ENCODE assay signal across 23 cellular contexts in genomic region chr7:41470081-41470480, GRCh38.
"Had no signal": no experiment of that assay in that cellular context is flagged by ENCODE, and none has a peak within 500 bp of the region (broad histone marks: within the 10 kb centered on the region; RNA-seq: fewer than 3 reads in every experiment).

No MANE protein-coding gene starts in this region.

- FAIRE-seq: urothelium cell line had no signal

- H3K4me1 Mint-ChIP-seq: stimulated activated naive CD8-positive, alpha-beta T cell treated with anti-CD3 and anti-CD28 coated beads, Interleukin-15, amount 100 ng/mL, for 72 hours had no signal

- H3K27me3 ChIP-seq: hepatocyte, ovary, spleen, transverse colon, upper lobe of left lung had no signal

- H3K4me1 ChIP-seq: left ventricle myocardium inferior, spleen, transverse colon, upper lobe of left lung had no signal

- H3K4me3 Mint-ChIP-seq: naive thymus-derived CD4-positive, alpha-beta T cell; natural killer cell treated with Interleukin-12 subunit alpha and Interleukin-12 subunit beta and Interleukin-15 and Interleukin-18, amount 100 ng/mL, for 72 hours; stimulated activated memory B cell treated with anti-CD40 and anti-IgM and Interleukin-4, amounts not matched to agents 10 μg/mL and 1 μg/mL and 100 μg/mL, for 72 hours; stimulated activated naive CD8-positive, alpha-beta T cell treated with anti-CD3 and anti-CD28 coated beads, Interleukin-15, amount 100 ng/mL, for 72 hours had no signal

- H3K79me2 ChIP-seq: hepatocyte had no signal

- H2AFZ ChIP-seq: hepatocyte had no signal

- H3K4me3 ChIP-seq: hepatocyte, left ventricle myocardium inferior, lung, mucosa of descending colon, ovary, skin epidermis, spleen, transverse colon, upper lobe of left lung had no signal

- H3K9me3 ChIP-seq: left ventricle myocardium inferior, mucosa of descending colon, ovary, spleen, transverse colon, upper lobe of left lung had no signal

- ATAC-seq: mucosa of descending colon; naive thymus-derived CD4-positive, alpha-beta T cell; natural killer cell treated with Interleukin-12 subunit alpha and Interleukin-12 subunit beta and Interleukin-15 and Interleukin-18, amount 100 ng/mL, for 72 hours; right cardiac atrium; sciatic nerve; stimulated activated memory B cell treated with anti-CD40 and anti-IgM and Interleukin-4, amounts not matched to agents 10 μg/mL and 1 μg/mL and 100 μg/mL, for 72 hours; stimulated activated naive CD8-positive, alpha-beta T cell treated with anti-CD3 and anti-CD28 coated beads, Interleukin-15, amount 100 ng/mL, for 72 hours had no signal

- H3K27ac Mint-ChIP-seq: naive thymus-derived CD4-positive, alpha-beta T cell; natural killer cell treated with Interleukin-12 subunit alpha and Interleukin-12 subunit beta and Interleukin-15 and Interleukin-18, amount 100 ng/mL, for 72 hours; progenitor cell of endocrine pancreas; stimulated activated memory B cell treated with anti-CD40 and anti-IgM and Interleukin-4, amounts not matched to agents 10 μg/mL and 1 μg/mL and 100 μg/mL, for 72 hours; stimulated activated naive CD8-positive, alpha-beta T cell treated with anti-CD3 and anti-CD28 coated beads, Interleukin-15, amount 100 ng/mL, for 72 hours had no signal

- H3K9me3 Mint-ChIP-seq: stimulated activated memory B cell treated with anti-CD40 and anti-IgM and Interleukin-4, amounts not matched to agents 10 μg/mL and 1 μg/mL and 100 μg/mL, for 72 hours had no signal

- H3K27ac ChIP-seq: hepatocyte, left ventricle myocardium inferior, ovary, skin epidermis, spleen, transverse colon, upper lobe of left lung had no signal

- H3K36me3 Mint-ChIP-seq: naive thymus-derived CD4-positive, alpha-beta T cell; natural killer cell treated with Interleukin-12 subunit alpha and Interleukin-12 subunit beta and Interleukin-15 and Interleukin-18, amount 100 ng/mL, for 72 hours; stimulated activated memory B cell treated with anti-CD40 and anti-IgM and Interleukin-4, amounts not matched to agents 10 μg/mL and 1 μg/mL and 100 μg/mL, for 72 hours had no signal

- H3K4me2 ChIP-seq: hepatocyte had no signal

- H3K36me3 ChIP-seq: left ventricle myocardium inferior, ovary, spleen, transverse colon, upper lobe of left lung had no signal

- H3K27me3 Mint-ChIP-seq: progenitor cell of endocrine pancreas; stimulated activated naive CD8-positive, alpha-beta T cell treated with anti-CD3 and anti-CD28 coated beads, Interleukin-15, amount 100 ng/mL, for 72 hours had no signal

- DNase-seq: islet precursor cell; left ventricle myocardium inferior; midbrain; mucosa of descending colon; naive thymus-derived CD4-positive, alpha-beta T cell; ovary; retina; right cardiac atrium; spleen; stimulated activated CD4-positive, alpha-beta T cell treated with anti-CD3 and anti-CD28 coated beads, Interleukin-4, amount 100 ng/mL, for 24 hours; stimulated activated naive CD4-positive, alpha-beta T cell treated with Interleukin-2 at 50 U/mL for 16 hours; stimulated activated naive CD8-positive, alpha-beta T cell treated with anti-CD3 and anti-CD28 coated beads, Interleukin-15, amount 100 ng/mL, for 72 hours; substantia nigra; transverse colon; upper lobe of left lung had no signal
